Comparison of ENCODE assay signal across 22 cellular contexts in genomic region chr4:7564242-7564641, GRCh38.
DNase-seq lines count a peak whose midpoint lies in the region; ATAC-seq and TF ChIP-seq lines count a peak whose summit lies in the region.
"Had no signal": no experiment of that assay in that cellular context is flagged by ENCODE, and none has a peak within 500 bp of the region (broad histone marks: within the 10 kb centered on the region; RNA-seq: fewer than 3 reads in every experiment).

No MANE protein-coding gene starts in this region.

- no peaks in the 10 kb centered on the region for H3K27me3 Mint-ChIP-seq in neural crest cell (ENCODE audit: low read depth)
- H3K27me3 Mint-ChIP-seq: IgD-negative memory B cell had no signal

- H3K9me3 ChIP-seq in right atrium auricular region, result no peaks in the 10 kb centered on the region
- H3K9me3 ChIP-seq in hepatocyte (ENCODE audit: low read depth), result no peaks in the 10 kb centered on the region

- TF ChIP-seq CTCF in right atrium auricular region (IDR thresholded peaks at IDR 0.05) (no peak), hepatocyte (IDR thresholded peaks at IDR 0.05; ENCODE audit: poor library complexity) (no peak), neural crest cell (conservative IDR thresholded peaks at IDR 0.05) (no peak)

- intact Hi-C loops in Right ventricle myocardium inferior (cut with DNase I), result no loop called here

- ATAC-seq in Right ventricle myocardium inferior, result peak; percentile 51
- ATAC-seq in GM19397 (IDR thresholded peaks at IDR 0.05; ENCODE audit: unreplicated experiment), result no peak
- ATAC-seq in GM21737 (IDR thresholded peaks at IDR 0.05; ENCODE audit: unreplicated experiment), result no peak
- ATAC-seq: CD8-positive, alpha-beta T cell had no signal

- no peaks in the 10 kb centered on the region for H3K9me3 Mint-ChIP-seq in neural crest cell
- H3K9me3 Mint-ChIP-seq: CD8-positive, alpha-beta T cell had no signal

- H3K27me3 ChIP-seq in right atrium auricular region (no peaks in the 10 kb centered on the region), hepatocyte (no peaks in the 10 kb centered on the region)
- H3K27me3 ChIP-seq: BLaER1 treated with 17β-estradiol and CSF1 and Interleukin-3, amounts not matched to agents 10 nM and 100 nM; SJCRH30 had no signal

- 78% methylated on average over 5 of the region's 5 CpGs for WGBS in hepatocyte (ENCODE audit: low lambda C conversion rate, missing lambda C conversion rate)

- no peak overlapping the region for H2AFZ ChIP-seq in hepatocyte

- H3K36me3 ChIP-seq in right atrium auricular region (no peaks in the 10 kb centered on the region), hepatocyte (replicated peaks; ENCODE audit: insufficient read depth, low read depth) (no peaks in the 10 kb centered on the region)
- H3K36me3 ChIP-seq: SJCRH30 had no signal

- H3K4me1 ChIP-seq in right atrium auricular region, result no peaks in the 10 kb centered on the region
- H3K4me1 ChIP-seq in hepatocyte (ENCODE audit: insufficient read depth), result no peaks in the 10 kb centered on the region
- H3K4me1 ChIP-seq: BLaER1 treated with 17β-estradiol and CSF1 and Interleukin-3, amounts not matched to agents 10 nM and 100 nM; SJCRH30 had no signal

- no peaks in the 10 kb centered on the region for H3K4me1 Mint-ChIP-seq in neural crest cell
- H3K4me1 Mint-ChIP-seq: IgD-negative memory B cell had no signal

- H3K4me3 Mint-ChIP-seq in neural crest cell, result no peak overlapping the region
- H3K4me3 Mint-ChIP-seq: CD8-positive, alpha-beta T cell; IgD-negative memory B cell had no signal

- H3K27ac ChIP-seq in right atrium auricular region, result no peak overlapping the region
- peak overlapping the region; percentile 46 for H3K27ac ChIP-seq in hepatocyte
- H3K27ac ChIP-seq: 22Rv1; BLaER1 treated with 17β-estradiol and CSF1 and Interleukin-3, amounts not matched to agents 10 nM and 100 nM; RWPE1; SJCRH30 had no signal

- no peak overlapping the region for H3K4me2 ChIP-seq in hepatocyte
- H3K4me2 ChIP-seq: BLaER1 treated with 17β-estradiol and CSF1 and Interleukin-3, amounts not matched to agents 10 nM and 100 nM had no signal

- H3K9me2 ChIP-seq in hepatocyte (replicated peaks; ENCODE audit: insufficient read depth), result no peaks in the 10 kb centered on the region

- DNase-seq in Right ventricle myocardium inferior (ENCODE audit: missing footprints), result no peak
- DNase-seq in right atrium auricular region (ENCODE audit: low spot score), result no peak
- DNase-seq in hepatocyte (ENCODE audit: low spot score), result peak; percentile 29
- no peak for DNase-seq in neural crest cell (ENCODE audit: low read depth, low spot score)
- no peak for DNase-seq in stimulated activated CD4-positive, alpha-beta T cell treated with anti-CD3 and anti-CD28 coated beads, Interleukin-4, amount 100 ng/mL, for 4 hours
- DNase-seq in SIG-M5 (lab: John Stamatoyannopoulos, UW), result no peak
- DNase-seq: CD8-positive, alpha-beta T cell; GDM1; Karpas-422; MV-4-11; NCI-H1694; NCI-H2227 treated with DMSO at 0.1 percent for 48 hours; NCI-H510A; NCI-H774; NK-92 treated with Interleukin-12 subunit alpha and Interleukin-12 subunit beta, amount 100 ng/mL, for 24 hours; SJCRH30 had no signal

- no peaks in the 10 kb centered on the region for H4K20me1 ChIP-seq in hepatocyte (ENCODE audit: insufficient read depth, poor library complexity, severe bottlenecking)
- H4K20me1 ChIP-seq: BLaER1 treated with 17β-estradiol and CSF1 and Interleukin-3, amounts not matched to agents 10 nM and 100 nM had no signal

- no peak overlapping the region for H3K4me3 ChIP-seq in right atrium auricular region
- no peak overlapping the region for H3K4me3 ChIP-seq in hepatocyte
- H3K4me3 ChIP-seq: BLaER1 treated with 17β-estradiol and CSF1 and Interleukin-3, amounts not matched to agents 10 nM and 100 nM; SJCRH30 had no signal

- peak overlapping the region; percentile 68 for H3K27ac Mint-ChIP-seq in neural crest cell (ENCODE audit: unreplicated experiment)
- H3K27ac Mint-ChIP-seq: CD8-positive, alpha-beta T cell; IgD-negative memory B cell had no signal

- H3K79me2 ChIP-seq in hepatocyte, result no peaks in the 10 kb centered on the region

- no peaks in the 10 kb centered on the region for H3K36me3 Mint-ChIP-seq in neural crest cell (ENCODE audit: low read depth)
- H3K36me3 Mint-ChIP-seq: CD8-positive, alpha-beta T cell; IgD-negative memory B cell had no signal
